Comparison of ENCODE assay signal across 8 cellular contexts in genomic region chr14:75069811-75070145, GRCh38. TPM values are rescaled to one million over a fixed set of nuclear protein-coding genes. Genes with fewer than 3 reads are reported as not detected.
DNase-seq lines count a peak whose midpoint lies in the region; ATAC-seq and TF ChIP-seq lines count a peak whose summit lies in the region.

No MANE protein-coding gene starts in this region.

- ATAC-seq in IMR-90 (ENCODE audit: low read depth) = no peak
- ATAC-seq in activated naive CD8-positive, alpha-beta T cell treated with anti-CD3 and anti-CD28 coated beads, Interleukin-2, amount 10 ng/mL, durations not matched to agents 7 days and 5 days (ENCODE audit: low read depth) = no peak
- ATAC-seq in HG03442 (IDR thresholded peaks at IDR 0.05; ENCODE audit: unreplicated experiment) = no peak

- peak overlapping the region; percentile 28 for H2AK9ac ChIP-seq in IMR-90 (replicated peaks; ENCODE audit: low read depth, low read length, poor library complexity)

- 0 out of 2 replicates have a peak overlapping the region, but pooled peaks have one; percentile 11 for H3K14ac ChIP-seq in IMR-90 (replicated peaks; ENCODE audit: low read depth, low read length)

- TF ChIP-seq EP300 in stomach (IDR thresholded peaks at IDR 0.05) = peak; percentile 10

- H3K27me3 ChIP-seq in IMR-90 (ENCODE audit: control insufficient read depth, insufficient read depth, low read length) (no peaks in the 10 kb centered on the region), iPS-18a (ENCODE audit: control insufficient read depth, insufficient read depth, low read length) (no peaks in the 10 kb centered on the region), stomach (no peaks in the 10 kb centered on the region)

- intact Hi-C loops in IMR-90 (cut with micrococcal nuclease) (loop anchor here (5.0 kb wide), 1 partner anchor 127 kb away; no protein-coding TSS in a partner anchor), stomach (cut with DNase I; ENCODE audit: low total_unique reads) (loop anchor here (10.0 kb wide), 1 partner anchor 115 kb away; the partner anchor contains the start of gene PGF)

- peaks cover 3% of the 10 kb centered on the region for H3K4me1 Mint-ChIP-seq in activated naive CD8-positive, alpha-beta T cell treated with anti-CD3 and anti-CD28 coated beads, Interleukin-2, amount 10 ng/mL, durations not matched to agents 7 days and 5 days
- peaks cover 7% of the 10 kb centered on the region for H3K4me1 Mint-ChIP-seq in T-helper 2 cell treated with Interferon-gamma antibody and Interleukin-4, amounts not matched to agents 5 μg/mL and 100 μg/mL, for 36 hours (ENCODE audit: low read depth)

- H3K27ac ChIP-seq in IMR-90 (ENCODE audit: insufficient read depth, low read length) = peak overlapping the region; percentile 18; the same call in 1 of the 2 replicates
- peak overlapping the region; percentile 14 for H3K27ac ChIP-seq in iPS-18a (ENCODE audit: low read length)
- peak overlapping the region; percentile 86 to 94 (median 91) for H3K27ac ChIP-seq in stomach

- POLR2A ChIA-PET in IMR-90 (lab: Charles Lee; ENCODE audit: unreplicated experiment) = interaction anchor here (0.5 to 0.8 kb wide), 3 partner anchors 10 to 1106 kb away, joined by 3 to 4 read pairs (median 3); no protein-coding TSS in a partner anchor
- POLR2A ChIA-PET in activated naive CD8-positive, alpha-beta T cell treated with anti-CD3 and anti-CD28 coated beads, Interleukin-2, amount 10 ng/mL, durations not matched to agents 7 days and 5 days (lab: Charles Lee) = interaction anchor here (0.9 to 1.1 kb wide), 2 partner anchors 57 to 452 kb away, joined by 3 read pairs; partner anchors contain the start of gene NEK9

- BruUV-seq in IMR-90 (replicated peaks; lab: Mats Ljungman, UMichigan) = no TSS peak

- H3K9me3 Mint-ChIP-seq in activated naive CD8-positive, alpha-beta T cell treated with anti-CD3 and anti-CD28 coated beads, Interleukin-2, amount 10 ng/mL, durations not matched to agents 7 days and 5 days = no peaks in the 10 kb centered on the region
- no peaks in the 10 kb centered on the region for H3K9me3 Mint-ChIP-seq in T-helper 2 cell treated with Interferon-gamma antibody and Interleukin-4, amounts not matched to agents 5 μg/mL and 100 μg/mL, for 36 hours

- H3K36me3 Mint-ChIP-seq in activated naive CD8-positive, alpha-beta T cell treated with anti-CD3 and anti-CD28 coated beads, Interleukin-2, amount 10 ng/mL, durations not matched to agents 7 days and 5 days = no peaks in the 10 kb centered on the region
- no peaks in the 10 kb centered on the region for H3K36me3 Mint-ChIP-seq in T-helper 2 cell treated with Interferon-gamma antibody and Interleukin-4, amounts not matched to agents 5 μg/mL and 100 μg/mL, for 36 hours (ENCODE audit: low read depth)

- no peak overlapping the region; the same call in 1 of the 2 replicates for H3K56ac ChIP-seq in IMR-90 (ENCODE audit: extremely low read depth, insufficient read depth, low read length)

- H3K4ac ChIP-seq in IMR-90 (ENCODE audit: low read depth, low read length) = peak overlapping the region; percentile 32

- WGBS in IMR-90 (ENCODE audit: extremely low coverage in 2 of 2, insufficient read length in 1 of 2), 2 experiments = 26% methylated on average over 7 of the region's 12 CpGs; no CpG with 5 or more reads in 1 of the 2 experiments
- WGBS in stomach, 5 donors = 16 to 25% (median 21%) methylated on average over 10 to 12 of the region's 12 CpGs

- H2BK15ac ChIP-seq in IMR-90 (ENCODE audit: low read depth, low read length) = no peak overlapping the region

- peak overlapping the region; percentile 76 to 89 for H4K8ac ChIP-seq in IMR-90 (ENCODE audit: low read depth in 2 of 2, low read length in 2 of 2)

- no peaks in the 10 kb centered on the region for H4K20me1 ChIP-seq in IMR-90 (ENCODE audit: insufficient read depth, low read length)

- no peak overlapping the region for H2BK20ac ChIP-seq in IMR-90 (ENCODE audit: low read depth, low read length)

- CTCF ChIA-PET in IMR-90 (lab: Yijun Ruan, JAX) = interaction anchor here (0.9 kb wide), 1 partner anchor 18 kb away, joined by 3 read pairs; no protein-coding TSS in a partner anchor

- H2BK5ac ChIP-seq in IMR-90 (ENCODE audit: low read depth, low read length, poor library complexity, severe bottlenecking) = no peak overlapping the region

- no peak for TF ChIP-seq POLR2A in IMR-90 (IDR thresholded peaks at IDR 0.05; ENCODE audit: low read depth, low read length)
- no peak for TF ChIP-seq POLR2A in stomach (IDR thresholded peaks at IDR 0.05)

- H2AFZ ChIP-seq in IMR-90 (replicated peaks; ENCODE audit: low read length, poor library complexity) = peak overlapping the region; percentile 89

- H2BK120ac ChIP-seq in IMR-90 (ENCODE audit: low read depth, low read length) = 0 out of 2 replicates have a peak overlapping the region, but pooled peaks have one; percentile 7

- H3K4me3 Mint-ChIP-seq in activated naive CD8-positive, alpha-beta T cell treated with anti-CD3 and anti-CD28 coated beads, Interleukin-2, amount 10 ng/mL, durations not matched to agents 7 days and 5 days = no peak overlapping the region
- H3K4me3 Mint-ChIP-seq in T-helper 2 cell treated with Interferon-gamma antibody and Interleukin-4, amounts not matched to agents 5 μg/mL and 100 μg/mL, for 36 hours = no peak overlapping the region

- H3K18ac ChIP-seq in IMR-90 (ENCODE audit: low read depth, low read length) = no peak overlapping the region

- H3K9me1 ChIP-seq in IMR-90 (ENCODE audit: insufficient read depth, low read length) = no peaks in the 10 kb centered on the region

- H2AK5ac ChIP-seq in IMR-90 (ENCODE audit: low read depth, low read length) = peak overlapping the region; percentile 48; the same call in 1 of the 2 replicates

- H3K9ac ChIP-seq in IMR-90 (ENCODE audit: low read depth, low read length) (peak overlapping the region; percentile 32; the same call in 1 of the 2 replicates), iPS-18a (ENCODE audit: low read length) (peak overlapping the region; percentile 96)

- no peak overlapping the region for H3K23ac ChIP-seq in IMR-90 (ENCODE audit: low read depth, low read length)

- H3K4me1 ChIP-seq in IMR-90 (ENCODE audit: control insufficient read depth, insufficient read depth, low read length) = peaks cover 2% of the 10 kb centered on the region; the same call in 1 of the 2 replicates
- H3K4me1 ChIP-seq in iPS-18a (ENCODE audit: control insufficient read depth, low read depth, low read length) = no peaks in the 10 kb centered on the region
- peaks cover 19 to 27% (median 24%) of the 10 kb centered on the region in 4 donors for H3K4me1 ChIP-seq in stomach

- no peaks in the 10 kb centered on the region for H3K27me3 Mint-ChIP-seq in activated naive CD8-positive, alpha-beta T cell treated with anti-CD3 and anti-CD28 coated beads, Interleukin-2, amount 10 ng/mL, durations not matched to agents 7 days and 5 days
- peaks cover 4% of the 10 kb centered on the region for H3K27me3 Mint-ChIP-seq in T-helper 2 cell treated with Interferon-gamma antibody and Interleukin-4, amounts not matched to agents 5 μg/mL and 100 μg/mL, for 36 hours (ENCODE audit: low read depth)

- no peak for DNase-seq in IMR-90
- DNase-seq in activated naive CD8-positive, alpha-beta T cell treated with anti-CD3 and anti-CD28 coated beads, Interleukin-2, amount 10 ng/mL, durations not matched to agents 7 days and 5 days = no peak
- DNase-seq in stomach = no peak
- no peak for DNase-seq in T-helper 2 cell treated with Interferon-gamma antibody and Interleukin-4, amounts not matched to agents 5 μg/mL and 100 μg/mL, for 36 hours (ENCODE audit: low spot score)
- no peak for DNase-seq in stimulated activated CD4-positive, alpha-beta T cell treated with anti-CD3 and anti-CD28 coated beads, Interleukin-4, amount 100 ng/mL, for 24 hours
- no peak for DNase-seq in activated CD4-positive, alpha-beta T cell treated with anti-CD3 and anti-CD28 coated beads for 4 hours

- H3K4me3 ChIP-seq in IMR-90 (ENCODE audit: insufficient read depth, low read depth, low read length) (peak overlapping the region; percentile 52; the same call in 1 of the 2 replicates), iPS-18a (ENCODE audit: low read length) (peak overlapping the region; percentile 93), stomach (peak overlapping the region; percentile 49 to 60 (median 58))

- H3K4me2 ChIP-seq in IMR-90 (ENCODE audit: low read depth, low read length) = peak overlapping the region; percentile 78

- in situ Hi-C loops in IMR-90 (cut with MboI; ENCODE audit: low sequenced_read_pairs) = no loop called here

- H3K9me3 ChIP-seq in IMR-90 (ENCODE audit: control insufficient read depth, insufficient read depth, low read length) (no peaks in the 10 kb centered on the region), iPS-18a (ENCODE audit: control insufficient read depth, low read depth, low read length) (no peaks in the 10 kb centered on the region), stomach (no peaks in the 10 kb centered on the region)

- TF ChIP-seq CTCF in IMR-90 (conservative IDR thresholded peaks at IDR 0.05; ENCODE audit: low read depth, low read length) (no peak), stomach (IDR thresholded peaks at IDR 0.05) (no peak)

- dilution Hi-C loops in IMR-90 (cut with HindIII; ENCODE audit: low sequenced_read_pairs, unreplicated experiment) = no loop called here

- no peaks in the 10 kb centered on the region for H3K36me3 ChIP-seq in IMR-90 (ENCODE audit: control insufficient read depth, insufficient read depth, low read length)
- no peaks in the 10 kb centered on the region for H3K36me3 ChIP-seq in iPS-18a (ENCODE audit: control insufficient read depth, low read depth, low read length)
- H3K36me3 ChIP-seq in stomach = no peaks in the 10 kb centered on the region

- H3K79me1 ChIP-seq in IMR-90 (ENCODE audit: low read depth in 1 of 2, low read length in 2 of 2) = 0 out of 4 replicates have a peak, but pooled peaks cover 0 to 8% of the 10 kb centered on the region in 2 experiments

- TF ChIP-seq RAD21 in IMR-90 (IDR thresholded peaks at IDR 0.05; ENCODE audit: low read length) = no peak

- peak overlapping the region; percentile 22 for H3K27ac Mint-ChIP-seq in activated naive CD8-positive, alpha-beta T cell treated with anti-CD3 and anti-CD28 coated beads, Interleukin-2, amount 10 ng/mL, durations not matched to agents 7 days and 5 days
- H3K27ac Mint-ChIP-seq in T-helper 2 cell treated with Interferon-gamma antibody and Interleukin-4, amounts not matched to agents 5 μg/mL and 100 μg/mL, for 36 hours = no peak overlapping the region

- H4K91ac ChIP-seq in IMR-90 (ENCODE audit: insufficient read depth, low read depth, low read length) = no peak overlapping the region; the same call in 1 of the 2 replicates

- H4K5ac ChIP-seq in IMR-90 (ENCODE audit: low read depth, low read length) = peak overlapping the region; percentile 33; the same call in 1 of the 2 replicates

RNA-seq across cellular contexts. Expression of gene ZC2HC1C, which starts 0.3 kb away (rescaled TPM):
- total RNA-seq in IMR-90 (2012; rRNA removed) (0.28 and 0.54 TPM in 2 replicates), stomach (10 to 100 TPM in 1 of 5 donors, 1 to 10 TPM in 1, under 1 TPM in 1, not detected in 2; 0.37 to 10.4 (median 5.9) TPM)
- polyA plus RNA-seq in IMR-90 (2012; rRNA removed) (0.15 and 0.36 TPM in 2 replicates), stomach (1 to 10 TPM; 1.9 to 4.5 (median 3.7) TPM)
- polyA plus RNA-seq in IMR-90 (2012; cell fraction: cytosol; rRNA removed) = 0.11 and 0.13 TPM in 2 replicates
- polyA plus RNA-seq in IMR-90 (2012; cell fraction: nucleus; rRNA removed; ENCODE audit: low replicate concordance) = 0.09 and 0.34 TPM in 2 replicates
- 1 to 10 TPM in 1 of 2 experiments, under 1 TPM in 1; 0.69 to 1.5 TPM for total RNA-seq in activated naive CD8-positive, alpha-beta T cell treated with anti-CD3 and anti-CD28 coated beads, Interleukin-2, amount 10 ng/mL, durations not matched to agents 7 days and 5 days

RNA-seq across cellular contexts. Expression of gene ACYP1, which starts 6.0 kb away (rescaled TPM):
- 4.1 and 6.9 TPM in 2 replicates for total RNA-seq in IMR-90 (2012; rRNA removed)
- 17.4 and 24.0 TPM in 2 replicates for polyA plus RNA-seq in IMR-90 (2012; rRNA removed)
- 4.5 and 5.8 TPM in 2 replicates for polyA plus RNA-seq in IMR-90 (2012; cell fraction: cytosol; rRNA removed)
- 1.8 and 13.7 TPM in 2 replicates for polyA plus RNA-seq in IMR-90 (2012; cell fraction: nucleus; rRNA removed; ENCODE audit: low replicate concordance)
- total RNA-seq in activated naive CD8-positive, alpha-beta T cell treated with anti-CD3 and anti-CD28 coated beads, Interleukin-2, amount 10 ng/mL, durations not matched to agents 7 days and 5 days = 10 to 100 TPM; 50.7 to 54.7 TPM
- total RNA-seq in stomach = 10 to 100 TPM in 2 of 5 donors, 1 to 10 TPM in 1, not detected in 2; 7.9 to 27.7 (median 12.2) TPM
- polyA plus RNA-seq in stomach = 10 to 100 TPM in 2 of 3 donors, 1 to 10 TPM in 1; 9.3 to 30.1 (median 11.9) TPM

RNA-seq across cellular contexts. Expression of gene MLH3, which starts 18.5 kb away (rescaled TPM):
- total RNA-seq in IMR-90 (2012; rRNA removed) (14.7 and 16.9 TPM in 2 replicates), stomach (10 to 100 TPM in 4 of 5 donors, 1 to 10 TPM in 1; 9.3 to 53.2 (median 36.8) TPM)
- polyA plus RNA-seq in IMR-90 (2012; rRNA removed) (5.1 and 5.6 TPM in 2 replicates), stomach (10 to 100 TPM in 1 of 3 donors, 1 to 10 TPM in 2; 7.2 to 13.4 (median 8.3) TPM)
- polyA plus RNA-seq in IMR-90 (2012; cell fraction: cytosol; rRNA removed) = 1.5 and 2.0 TPM in 2 replicates
- 5.1 and 14.7 TPM in 2 replicates for polyA plus RNA-seq in IMR-90 (2012; cell fraction: nucleus; rRNA removed; ENCODE audit: low replicate concordance)
- total RNA-seq in activated naive CD8-positive, alpha-beta T cell treated with anti-CD3 and anti-CD28 coated beads, Interleukin-2, amount 10 ng/mL, durations not matched to agents 7 days and 5 days = 10 to 100 TPM; 18.0 to 18.2 TPM

RNA-seq across cellular contexts. Expression of gene NEK9, which starts 57.1 kb away (rescaled TPM):
- total RNA-seq in IMR-90 (2012; rRNA removed) = 22.9 and 31.4 TPM in 2 replicates
- 18.8 and 23.2 TPM in 2 replicates for polyA plus RNA-seq in IMR-90 (2012; rRNA removed)
- polyA plus RNA-seq in IMR-90 (2012; cell fraction: cytosol; rRNA removed) = 13.8 and 26.9 TPM in 2 replicates
- 42.3 and 45.3 TPM in 2 replicates for polyA plus RNA-seq in IMR-90 (2012; cell fraction: nucleus; rRNA removed; ENCODE audit: low replicate concordance)
- 100 to 1,000 TPM in 1 of 2 experiments, 10 to 100 TPM in 1; 95.2 to 104 TPM for total RNA-seq in activated naive CD8-positive, alpha-beta T cell treated with anti-CD3 and anti-CD28 coated beads, Interleukin-2, amount 10 ng/mL, durations not matched to agents 7 days and 5 days
- total RNA-seq in stomach = 100 to 1,000 TPM in 1 of 5 donors, 10 to 100 TPM in 4; 17.1 to 225 (median 49.1) TPM
- polyA plus RNA-seq in stomach = 10 to 100 TPM; 12.5 to 26.4 (median 13.1) TPM

Comparison
In these comparisons a context has a peak if more than half of its experiments do, and no peak if none do; other contexts are left out.
1. H3K27ac ChIP-seq: peak in every context shown above with its lines; median percentile 91 in stomach; 18 in IMR-90; 14 in iPS-18a.